In genomic region chr20:1806456-1806855, GRCh38 we compare ENCODE assay signal across 20 cellular contexts.
"Had no signal": no experiment of that assay in that cellular context is flagged by ENCODE, and none has a peak within 500 bp of the region (broad histone marks: within the 10 kb centered on the region; RNA-seq: fewer than 3 reads in every experiment).

No MANE protein-coding gene starts in this region.

- H3K9me3 ChIP-seq: adrenal gland, breast epithelium, esophagus squamous epithelium, gastroesophageal sphincter, lower lobe of right lung, upper lobe of right lung had no signal

- H3K27ac ChIP-seq: adrenal gland, gastroesophageal sphincter, lower lobe of right lung, neural progenitor cell, upper lobe of right lung had no signal

- H3K4me3 ChIP-seq: adrenal gland, breast epithelium, esophagus squamous epithelium, gastroesophageal sphincter, lower lobe of right lung, neural progenitor cell, upper lobe of right lung had no signal

- H3K27me3 ChIP-seq: adrenal gland, breast epithelium, gastroesophageal sphincter had no signal

- DNase-seq: activated CD4-positive, alpha-beta T cell treated with anti-CD3 and anti-CD28 coated beads for 1 hour; activated CD4-positive, alpha-beta T cell treated with anti-CD3 and anti-CD28 coated beads, Interleukin-2, amount 50 U/mL, for 1 hour; activated CD8-positive, alpha-beta T cell treated with anti-CD3 and anti-CD28 coated beads, Interleukin-2, amount 10 ng/mL, durations not matched to agents 7 days and 5 days; activated T-cell treated with anti-CD3 and anti-CD28 coated beads, Interleukin-2, amount 50 U/mL, for 24 hours; adrenal gland; dermis blood vessel endothelial cell; effector memory CD8-positive, alpha-beta T cell; esophagus squamous epithelium; hypothalamus; left cardiac atrium; lower lobe of right lung; mesendoderm; naive B cell; stimulated activated CD4-positive, alpha-beta T cell treated with anti-CD3 and anti-CD28 coated beads, Interleukin-4, amount 100 ng/mL, for 4 hours; stimulated activated naive CD8-positive, alpha-beta T cell treated with anti-CD3 and anti-CD28 coated beads, Interleukin-15, Interleukin-2, amounts not matched to agents 100 U/mL and 50 U/mL, for 24 hours; T-helper 9 cell; upper lobe of right lung had no signal

- H3K36me3 ChIP-seq: adrenal gland, breast epithelium, esophagus squamous epithelium, gastroesophageal sphincter, lower lobe of right lung, neural progenitor cell, upper lobe of right lung had no signal
